16 cellular contexts compared by ENCODE assay signal in the genomic region with DNA sequence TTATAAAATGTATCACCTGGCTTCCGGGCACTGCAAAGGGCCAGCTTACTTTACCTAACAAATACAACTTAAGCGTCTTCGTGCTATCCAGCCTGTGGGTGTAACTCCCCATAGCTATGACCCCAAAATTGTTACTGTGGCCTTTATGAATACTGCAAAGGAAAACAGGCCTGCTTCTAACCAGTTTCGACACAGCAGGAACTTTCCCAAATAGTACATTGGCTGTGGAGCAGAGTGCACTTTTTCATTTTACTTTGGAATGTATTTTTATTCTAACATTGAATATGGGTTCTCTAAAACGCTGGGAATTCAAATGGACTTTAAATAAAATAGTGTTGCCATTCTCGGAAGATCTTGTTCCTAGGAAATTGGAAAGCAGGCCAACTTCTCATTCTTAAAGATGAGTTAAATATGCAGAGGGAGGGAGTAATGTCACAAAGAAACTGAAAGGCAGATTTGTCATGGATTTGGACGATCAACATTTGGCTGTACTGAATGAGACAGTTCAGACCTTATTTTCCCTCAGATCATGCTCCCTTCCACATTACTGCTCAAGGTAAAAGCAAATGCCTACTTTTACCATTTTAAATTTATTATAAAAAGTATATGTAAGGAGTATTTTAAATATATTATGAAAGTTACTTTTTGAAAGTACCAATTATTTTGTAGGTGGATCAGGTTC. TPM values are rescaled to one million over a fixed set of nuclear protein-coding genes. Genes with fewer than 3 reads are reported as not detected.
A peak's percentile ranks its signal among the peaks of the same experiment; 100 is the strongest.
DNase-seq lines count a peak whose midpoint lies in the region; TF ChIP-seq lines count a peak whose summit lies in the region.
"Had no signal": no experiment of that assay in that cellular context is flagged by ENCODE, and none has a peak within 500 bp of the region (broad histone marks: within the 10 kb centered on the region; RNA-seq: fewer than 3 reads in every experiment).

No MANE protein-coding gene starts in this region.

- no peaks in the 10 kb centered on the region for H3K9me3 ChIP-seq in transverse colon
- H3K9me3 ChIP-seq: BLaER1, prostate gland had no signal

- no peak for TF ChIP-seq POLR2A in transverse colon (IDR thresholded peaks at IDR 0.05)

- WGBS in transverse colon (ENCODE audit: low coverage in 1 of 2), 2 donors = 70 to 78% methylated on average over 7 of the region's 7 CpGs

- DNase-seq in astrocyte of the spinal cord (ENCODE audit: low read depth, low spot score) = peak; percentile 55
- peak; percentile 86 for DNase-seq in fibroblast of peridontal ligament (ENCODE audit: extremely low read depth)
- no peak for DNase-seq in transverse colon
- no peak for DNase-seq in hypothalamus (lab: John Stamatoyannopoulos, UW)
- no peak for DNase-seq in activated CD4-positive, alpha-beta T cell treated with anti-CD3 and anti-CD28 coated beads for 4 hours
- DNase-seq in activated naive CD4-positive, alpha-beta T cell treated with Interleukin-2 at 50 U/mL for 16 hours = no peak
- DNase-seq: activated gamma-delta T cell; erythroblast; naive thymus-derived CD4-positive, alpha-beta T cell; NCI-H1694 treated with DMSO at 0.1 percent for 48 hours; stimulated activated CD4-positive, alpha-beta T cell treated with anti-CD3 and anti-CD28 coated beads, Interleukin-15, amount 100 ng/mL, for 24 hours; stimulated activated naive CD8-positive, alpha-beta T cell treated with anti-CD3 and anti-CD28 coated beads, Interleukin-15, Interleukin-2, amounts not matched to agents 100 U/mL and 50 U/mL, for 24 hours; T-helper 2 cell had no signal

- no peak overlapping the region for H3K4me3 Mint-ChIP-seq in nephron
- H3K4me3 Mint-ChIP-seq: naive thymus-derived CD4-positive, alpha-beta T cell had no signal

- H3K27me3 Mint-ChIP-seq in nephron (ENCODE audit: low read depth) = peaks cover 7% of the 10 kb centered on the region

- intact Hi-C loops in transverse colon (cut with DNase I; ENCODE audit: low total_unique reads) = no loop called here

- in situ Hi-C loops in astrocyte of the spinal cord (cut with HindIII; ENCODE audit: low sequenced_read_pairs) = no loop called here
- in situ Hi-C loops in transverse colon (cut with MboI; ENCODE audit: low pct_ligation_motif_present in 1 of 4, low pct_unique_long_range_greater_than_20kb in 1 of 4, low sequenced_read_pairs in 3 of 4) = no loop called here

- no peaks in the 10 kb centered on the region for H3K36me3 Mint-ChIP-seq in nephron (ENCODE audit: low read depth)
- H3K36me3 Mint-ChIP-seq: naive thymus-derived CD4-positive, alpha-beta T cell had no signal

- TF ChIP-seq CTCF in astrocyte of the spinal cord (IDR thresholded peaks at IDR 0.05; ENCODE audit: low read depth, low read length) (no peak), nephron (IDR thresholded peaks at IDR 0.05; ENCODE audit: unreplicated experiment in 3 of 3) (no peak), transverse colon (IDR thresholded peaks at IDR 0.05) (no peak)

- H3K4me1 ChIP-seq in transverse colon = peaks cover 0 to 5% (median 0%) of the 10 kb centered on the region in 4 donors
- H3K4me1 ChIP-seq: BLaER1, prostate gland had no signal

- no peaks in the 10 kb centered on the region for H3K36me3 ChIP-seq in transverse colon
- H3K36me3 ChIP-seq: BLaER1, prostate gland had no signal

- H3K27ac Mint-ChIP-seq in nephron = peak overlapping the region in 2 of 3 experiments; percentile 26 to 66
- H3K27ac Mint-ChIP-seq: naive thymus-derived CD4-positive, alpha-beta T cell had no signal

- no peak for TF ChIP-seq EP300 in transverse colon (IDR thresholded peaks at IDR 0.05; ENCODE audit: low read depth)

- peak overlapping the region; percentile 20 to 39 (median 32) for H3K27ac ChIP-seq in transverse colon
- H3K27ac ChIP-seq: BLaER1, prostate gland had no signal

- H3K9me3 Mint-ChIP-seq in nephron = no peaks in the 10 kb centered on the region

- H3K27me3 ChIP-seq in transverse colon = no peaks in the 10 kb centered on the region
- H3K27me3 ChIP-seq: BLaER1 had no signal

- peaks cover 44% of the 10 kb centered on the region for H3K4me1 Mint-ChIP-seq in nephron

- H3K4me3 ChIP-seq in astrocyte of the spinal cord (ENCODE audit: low read depth, low read length) (no peak overlapping the region), transverse colon (no peak overlapping the region)
- H3K4me3 ChIP-seq: BLaER1, prostate gland had no signal

RNA-seq across cellular contexts. Expression of a gene that starts 39.7 kb away (rescaled TPM):
- total RNA-seq in transverse colon = 1 to 10 TPM; 4.1 to 8.9 (median 5.4) TPM

Comparison
In these comparisons a context has a peak if more than half of its experiments do, and no peak if none do; other contexts are left out.
1. DNase-seq: peak in astrocyte of the spinal cord (single experiment) and fibroblast of peridontal ligament (single experiment); none in transverse colon (single experiment), hypothalamus (0 of 51), activated CD4-positive, alpha-beta T cell treated with anti-CD3 and anti-CD28 coated beads for 4 hours (0 of 2) and activated naive CD4-positive, alpha-beta T cell treated with Interleukin-2 at 50 U/mL for 16 hours (single experiment).